Comparison of ENCODE assay signal across 19 cellular contexts in the genomic region with DNA sequence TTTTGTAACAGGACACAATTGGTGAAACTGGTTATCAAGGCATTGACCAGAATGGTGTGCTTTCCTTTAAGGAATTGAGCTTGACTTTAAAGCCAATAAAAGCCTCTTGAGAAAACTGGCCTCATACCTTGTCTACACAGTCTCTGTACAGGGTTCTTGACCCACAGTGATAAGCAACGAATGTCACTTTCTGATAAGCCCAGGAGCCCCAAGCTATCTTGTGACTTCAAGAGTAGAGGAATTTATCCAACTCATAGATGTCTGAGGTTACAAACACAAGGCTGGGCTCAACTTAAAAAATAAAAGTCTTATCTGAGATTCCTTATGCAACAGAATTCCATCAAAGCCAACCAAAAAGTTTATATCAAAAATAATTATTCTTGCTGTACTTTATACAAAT.
"Had no signal": no experiment of that assay in that cellular context is flagged by ENCODE, and none has a peak within 500 bp of the region (broad histone marks: within the 10 kb centered on the region; RNA-seq: fewer than 3 reads in every experiment).

No MANE protein-coding gene starts in this region.

- H3K27me3 ChIP-seq: colonic mucosa, heart left ventricle, neutrophil, ovary, thyroid gland, upper lobe of left lung, vagina had no signal

- DNase-seq: colonic mucosa; dermis blood vessel endothelial cell; foreskin melanocyte; heart left ventricle; hippocampal formation; kidney glomerular epithelial cell; mucosa of descending colon; naive thymus-derived CD8-positive, alpha-beta T cell; ovary; right cardiac atrium; small intestine; stimulated activated CD4-positive, alpha-beta T cell treated with anti-CD3 and anti-CD28 coated beads, Interleukin-12 subunit alpha, Interleukin-12 subunit beta, amount 100 ng/mL, for 4 hours; stimulated activated CD4-positive, alpha-beta T cell treated with anti-CD3 and anti-CD28 coated beads, Interleukin-2, amount 100 ng/mL, for 48 hours; stimulated activated naive CD4-positive, alpha-beta T cell treated with Interleukin-2 at 50 U/mL for 16 hours; thyroid gland; upper lobe of left lung had no signal

- H3K36me3 ChIP-seq: colonic mucosa, ovary, thyroid gland, upper lobe of left lung, vagina had no signal

- H3K4me3 ChIP-seq: colonic mucosa, heart left ventricle, mucosa of descending colon, ovary, thyroid gland, upper lobe of left lung, vagina had no signal

- H3K4me1 ChIP-seq: colonic mucosa, thyroid gland, upper lobe of left lung had no signal

- H3K27ac ChIP-seq: colonic mucosa, heart left ventricle, neutrophil, ovary, thyroid gland, upper lobe of left lung, vagina had no signal

- H3K9me3 ChIP-seq: colonic mucosa, neutrophil, ovary, thyroid gland, upper lobe of left lung, vagina had no signal

- FAIRE-seq: islet of Langerhans, small intestine had no signal
